1 cellular context compared by ENCODE assay signal in the genomic region with DNA sequence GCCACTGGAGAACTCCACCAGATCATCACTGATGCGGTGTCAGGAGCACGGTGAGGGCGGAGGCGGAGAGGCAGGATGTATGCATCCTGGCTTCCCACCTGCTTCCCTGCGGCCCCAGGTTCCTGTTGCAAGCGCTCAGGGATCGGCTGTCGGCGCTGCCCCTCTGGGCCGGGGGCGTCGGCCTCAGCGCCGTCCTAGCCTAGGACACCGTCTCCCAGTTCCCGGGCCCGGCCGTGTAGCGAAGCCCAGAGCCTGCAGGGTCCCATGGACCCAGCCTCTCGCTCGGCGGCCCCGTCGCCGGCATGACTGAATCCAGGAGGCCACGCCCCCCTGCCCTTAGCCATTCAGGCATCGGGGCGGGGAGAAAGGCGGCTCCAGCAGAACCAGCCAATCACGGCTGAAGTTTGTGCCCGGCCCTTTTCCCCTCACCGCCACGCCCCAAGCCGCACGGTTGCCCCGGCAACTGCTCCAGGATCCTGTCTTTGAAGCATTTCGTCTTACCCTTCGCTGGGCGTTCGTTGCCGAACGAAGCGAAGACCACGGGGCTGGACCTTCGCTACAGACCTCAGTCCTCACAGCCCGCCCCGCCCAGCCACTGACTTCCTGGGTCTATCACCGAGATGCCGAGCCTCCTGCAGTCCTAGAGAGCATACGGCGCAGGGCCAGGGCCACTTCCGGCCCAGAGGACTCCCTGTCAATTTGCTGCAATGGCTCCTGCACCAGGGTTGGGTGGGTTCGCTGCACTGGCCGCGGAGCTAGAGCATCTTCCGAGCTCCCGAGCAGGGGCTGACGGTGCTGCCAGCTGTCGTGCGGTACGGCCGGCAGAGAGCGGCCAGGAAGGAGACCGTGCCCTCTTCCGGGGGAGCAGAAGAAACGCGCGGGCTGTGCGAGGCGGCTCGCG.
TF ChIP-seq lines count a peak whose summit lies in the region.

No MANE protein-coding gene starts in this region.

TF ChIP-seq in HepG2, 621 proteins besides CTCF, POLR2A, EP300 and RAD21 (continued from another document and continues in another):
- TF ChIP-seq, protein P1, sequence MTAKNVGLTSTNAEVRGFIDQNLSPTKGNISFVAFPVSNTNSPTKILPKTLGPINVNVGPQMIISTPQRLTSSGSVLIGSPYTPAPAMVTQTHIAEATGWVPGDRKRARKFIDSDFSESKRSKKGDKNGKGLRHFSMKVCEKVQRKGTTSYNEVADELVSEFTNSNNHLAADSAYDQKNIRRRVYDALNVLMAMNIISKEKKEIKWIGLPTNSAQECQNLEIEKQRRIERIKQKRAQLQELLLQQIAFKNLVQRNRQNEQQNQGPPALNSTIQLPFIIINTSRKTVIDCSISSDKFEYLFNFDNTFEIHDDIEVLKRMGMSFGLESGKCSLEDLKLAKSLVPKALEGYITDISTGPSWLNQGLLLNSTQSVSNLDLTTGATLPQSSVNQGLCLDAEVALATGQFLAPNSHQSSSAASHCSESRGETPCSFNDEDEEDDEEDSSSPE (CRISPR knock-in tag; IDR thresholded peaks at IDR 0.05) = peak; percentile 22; the same call in 1 of the 2 replicates
- TF ChIP-seq HCFC1 (IDR thresholded peaks at IDR 0.05; ENCODE audit: low read depth, low read length) (peak; percentile 11; the same call in 1 of the 2 replicates), MTF1 (CRISPR knock-in tag; IDR thresholded peaks at IDR 0.05) (no peak), ZNF318 (CRISPR knock-in tag; IDR thresholded peaks at IDR 0.05) (no peak), ZNF83 (CRISPR knock-in tag; IDR thresholded peaks at IDR 0.05; ENCODE audit: borderline replicate concordance) (0 out of 2 replicates have a peak, but pooled peaks have one; percentile 41), ZNF547 (CRISPR knock-in tag; IDR thresholded peaks at IDR 0.05) (peak; percentile 70), ELF1 (CRISPR knock-in tag; IDR thresholded peaks at IDR 0.05) (peak; percentile 89), ZNF382 (CRISPR knock-in tag; IDR thresholded peaks at IDR 0.05; ENCODE audit: borderline replicate concordance) (no peak), NFE2L1 (CRISPR knock-in tag; IDR thresholded peaks at IDR 0.05; ENCODE audit: borderline replicate concordance) (0 out of 2 replicates have a peak, but pooled peaks have one; percentile 41), THAP9 (CRISPR knock-in tag; IDR thresholded peaks at IDR 0.05; ENCODE audit: borderline replicate concordance) (peak; percentile 73; the same call in 1 of the 2 replicates), TRIM24 (CRISPR knock-in tag; IDR thresholded peaks at IDR 0.05) (no peak), PHF20 (CRISPR knock-in tag; IDR thresholded peaks at IDR 0.05) (peak; percentile 79), SIX4 (CRISPR knock-in tag; IDR thresholded peaks at IDR 0.05) (no peak), RBAK (CRISPR knock-in tag; IDR thresholded peaks at IDR 0.05) (no peak), CERS6 (CRISPR knock-in tag; IDR thresholded peaks at IDR 0.05) (no peak), KAT8 (CRISPR knock-in tag; IDR thresholded peaks at IDR 0.05) (peak; percentile 61), SIX1 (CRISPR knock-in tag; IDR thresholded peaks at IDR 0.05; ENCODE audit: borderline replicate concordance) (no peak), STAT5B (CRISPR knock-in tag; IDR thresholded peaks at IDR 0.05) (no peak), ZMAT3 (CRISPR knock-in tag; conservative IDR thresholded peaks at IDR 0.05) (peak; percentile 48; the same call in 1 of the 2 replicates), ZNF232 (CRISPR knock-in tag; IDR thresholded peaks at IDR 0.05; ENCODE audit: borderline replicate concordance) (peak; percentile 29; the same call in 1 of the 2 replicates), ZNF749 (CRISPR knock-in tag; IDR thresholded peaks at IDR 0.05; ENCODE audit: borderline replicate concordance) (0 out of 2 replicates have a peak, but pooled peaks have one; percentile 75), RFX3 (CRISPR knock-in tag; IDR thresholded peaks at IDR 0.05) (peak; percentile 91), KLF15 (CRISPR knock-in tag; IDR thresholded peaks at IDR 0.05; ENCODE audit: borderline replicate concordance) (0 out of 2 replicates have a peak, but pooled peaks have one; percentile 60)
- TF ChIP-seq, protein P2, sequence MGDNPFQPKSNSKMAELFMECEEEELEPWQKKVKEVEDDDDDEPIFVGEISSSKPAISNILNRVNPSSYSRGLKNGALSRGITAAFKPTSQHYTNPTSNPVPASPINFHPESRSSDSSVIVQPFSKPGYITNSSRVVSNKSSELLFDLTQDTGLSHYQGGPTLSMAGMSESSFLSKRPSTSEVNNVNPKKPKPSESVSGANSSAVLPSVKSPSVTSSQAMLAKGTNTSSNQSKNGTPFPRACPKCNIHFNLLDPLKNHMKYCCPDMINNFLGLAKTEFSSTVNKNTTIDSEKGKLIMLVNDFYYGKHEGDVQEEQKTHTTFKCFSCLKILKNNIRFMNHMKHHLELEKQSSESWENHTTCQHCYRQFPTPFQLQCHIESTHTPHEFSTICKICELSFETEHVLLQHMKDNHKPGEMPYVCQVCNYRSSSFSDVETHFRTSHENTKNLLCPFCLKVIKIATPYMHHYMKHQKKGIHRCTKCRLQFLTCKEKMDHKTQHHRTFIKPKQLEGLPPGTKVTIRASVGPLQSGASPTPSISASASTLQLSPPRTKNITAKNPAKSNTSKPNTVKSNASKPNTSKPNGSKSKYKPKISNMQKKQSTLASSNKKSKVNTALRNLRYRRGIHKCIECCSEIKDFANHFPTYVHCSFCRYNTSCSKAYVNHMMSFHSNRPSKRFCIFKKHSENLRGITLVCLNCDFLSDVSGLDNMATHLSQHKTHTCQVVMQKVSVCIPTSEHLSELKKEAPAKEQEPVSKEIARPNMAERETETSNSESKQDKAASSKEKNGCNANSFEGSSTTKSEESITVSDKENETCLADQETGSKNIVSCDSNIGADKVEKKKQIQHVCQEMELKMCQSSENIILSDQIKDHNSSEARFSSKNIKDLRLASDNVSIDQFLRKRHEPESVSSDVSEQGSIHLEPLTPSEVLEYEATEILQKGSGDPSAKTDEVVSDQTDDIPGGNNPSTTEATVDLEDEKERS (CRISPR knock-in tag; IDR thresholded peaks at IDR 0.05) = peak; percentile 62; the same call in 1 of the 2 replicates
- TF ChIP-seq, protein P3, sequence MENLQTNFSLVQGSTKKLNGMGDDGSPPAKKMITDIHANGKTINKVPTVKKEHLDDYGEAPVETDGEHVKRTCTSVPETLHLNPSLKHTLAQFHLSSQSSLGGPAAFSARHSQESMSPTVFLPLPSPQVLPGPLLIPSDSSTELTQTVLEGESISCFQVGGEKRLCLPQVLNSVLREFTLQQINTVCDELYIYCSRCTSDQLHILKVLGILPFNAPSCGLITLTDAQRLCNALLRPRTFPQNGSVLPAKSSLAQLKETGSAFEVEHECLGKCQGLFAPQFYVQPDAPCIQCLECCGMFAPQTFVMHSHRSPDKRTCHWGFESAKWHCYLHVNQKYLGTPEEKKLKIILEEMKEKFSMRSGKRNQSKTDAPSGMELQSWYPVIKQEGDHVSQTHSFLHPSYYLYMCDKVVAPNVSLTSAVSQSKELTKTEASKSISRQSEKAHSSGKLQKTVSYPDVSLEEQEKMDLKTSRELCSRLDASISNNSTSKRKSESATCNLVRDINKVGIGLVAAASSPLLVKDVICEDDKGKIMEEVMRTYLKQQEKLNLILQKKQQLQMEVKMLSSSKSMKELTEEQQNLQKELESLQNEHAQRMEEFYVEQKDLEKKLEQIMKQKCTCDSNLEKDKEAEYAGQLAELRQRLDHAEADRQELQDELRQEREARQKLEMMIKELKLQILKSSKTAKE (CRISPR knock-in tag; IDR thresholded peaks at IDR 0.05; ENCODE audit: borderline replicate concordance) = no peak
- TF ChIP-seq, protein P4, sequence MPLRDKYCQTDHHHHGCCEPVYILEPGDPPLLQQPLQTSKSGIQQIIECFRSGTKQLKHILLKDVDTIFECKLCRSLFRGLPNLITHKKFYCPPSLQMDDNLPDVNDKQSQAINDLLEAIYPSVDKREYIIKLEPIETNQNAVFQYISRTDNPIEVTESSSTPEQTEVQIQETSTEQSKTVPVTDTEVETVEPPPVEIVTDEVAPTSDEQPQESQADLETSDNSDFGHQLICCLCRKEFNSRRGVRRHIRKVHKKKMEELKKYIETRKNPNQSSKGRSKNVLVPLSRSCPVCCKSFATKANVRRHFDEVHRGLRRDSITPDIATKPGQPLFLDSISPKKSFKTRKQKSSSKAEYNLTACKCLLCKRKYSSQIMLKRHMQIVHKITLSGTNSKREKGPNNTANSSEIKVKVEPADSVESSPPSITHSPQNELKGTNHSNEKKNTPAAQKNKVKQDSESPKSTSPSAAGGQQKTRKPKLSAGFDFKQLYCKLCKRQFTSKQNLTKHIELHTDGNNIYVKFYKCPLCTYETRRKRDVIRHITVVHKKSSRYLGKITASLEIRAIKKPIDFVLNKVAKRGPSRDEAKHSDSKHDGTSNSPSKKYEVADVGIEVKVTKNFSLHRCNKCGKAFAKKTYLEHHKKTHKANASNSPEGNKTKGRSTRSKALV (CRISPR knock-in tag; IDR thresholded peaks at IDR 0.05) = peak; percentile 48; the same call in 1 of the 2 replicates
